In the genomic region with DNA sequence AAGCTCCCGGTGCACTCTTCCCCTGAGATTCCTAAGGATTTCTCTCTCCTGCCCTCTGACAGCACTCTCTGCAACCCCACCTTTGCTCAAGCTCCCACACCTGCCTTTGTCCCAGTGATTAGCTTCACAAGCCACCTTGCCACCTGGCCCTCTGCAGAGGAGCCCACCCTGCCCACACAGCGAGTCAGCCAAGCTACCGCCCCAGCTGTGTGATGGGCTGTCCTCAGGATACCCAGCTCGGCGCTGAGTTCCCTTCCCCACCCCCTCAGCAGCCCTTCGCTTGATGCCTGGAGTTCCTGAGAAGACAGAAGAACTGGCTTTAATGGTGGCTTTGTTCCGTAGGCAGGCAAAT, we compare ENCODE assay signal across 19 cellular contexts.
DNase-seq lines count a peak whose midpoint lies in the region; ATAC-seq and TF ChIP-seq lines count a peak whose summit lies in the region.
"Had no signal": no experiment of that assay in that cellular context is flagged by ENCODE, and none has a peak within 500 bp of the region (broad histone marks: within the 10 kb centered on the region; RNA-seq: fewer than 3 reads in every experiment).

No MANE protein-coding gene starts in this region.

- TF ChIP-seq CTCF in WERI-Rb-1 (IDR thresholded peaks at IDR 0.05; ENCODE audit: low read depth, low read length): no peak
- TF ChIP-seq CTCF in vagina (IDR thresholded peaks at IDR 0.05): no peak
- no peak for TF ChIP-seq CTCF in Calu3 (IDR thresholded peaks at IDR 0.05; ENCODE audit: unreplicated experiment)

- H3K27me3 ChIP-seq in WERI-Rb-1 (ENCODE audit: insufficient read depth, low read depth, severe bottlenecking): no peaks in the 10 kb centered on the region
- no peaks in the 10 kb centered on the region for H3K27me3 ChIP-seq in vagina

- CTCF ChIA-PET in Calu3 (lab: Charles Lee): no interaction called here

- peaks cover 12% of the 10 kb centered on the region for H3K27me3 Mint-ChIP-seq in Calu3 (ENCODE audit: unreplicated experiment)

- no TSS peak for BruUV-seq in Calu3 (replicated peaks; lab: Mats Ljungman, UMichigan)

- intact Hi-C loops in vagina (cut with DNase I): no loop called here
- intact Hi-C loops in Calu3 (cut with micrococcal nuclease; ENCODE audit: unreplicated experiment): no loop called here

- no peak for ATAC-seq in HG03354 (IDR thresholded peaks at IDR 0.05; ENCODE audit: poor library complexity, severe bottlenecking, unreplicated experiment)

- H3K36me3 ChIP-seq in WERI-Rb-1: no peaks in the 10 kb centered on the region
- no peaks in the 10 kb centered on the region for H3K36me3 ChIP-seq in vagina
- H3K36me3 ChIP-seq: HAP-1 had no signal

- H3K36me3 Mint-ChIP-seq in Calu3 (ENCODE audit: insufficient read depth, unreplicated experiment): no peaks in the 10 kb centered on the region
- H3K36me3 Mint-ChIP-seq: CD4-positive, alpha-beta memory T cell had no signal

- no peak for TF ChIP-seq POLR2A in vagina (IDR thresholded peaks at IDR 0.05)

- H3K4me1 Mint-ChIP-seq in Calu3 (ENCODE audit: low read depth, unreplicated experiment): no peaks in the 10 kb centered on the region
- H3K4me1 Mint-ChIP-seq: CD4-positive, alpha-beta memory T cell had no signal

- H3K9me3 Mint-ChIP-seq in Calu3 (ENCODE audit: low read depth, unreplicated experiment): no peaks in the 10 kb centered on the region

- H3K4me3 ChIP-seq in WERI-Rb-1 (ENCODE audit: low read depth, low read length) (no peak overlapping the region), vagina (no peak overlapping the region)
- H3K4me3 ChIP-seq: A549, HAP-1 had no signal

- no peak overlapping the region for H3K27ac ChIP-seq in WERI-Rb-1
- no peak overlapping the region for H3K27ac ChIP-seq in vagina
- H3K27ac ChIP-seq: A549 had no signal

- H3K4me3 Mint-ChIP-seq in Calu3 (ENCODE audit: low read depth, unreplicated experiment): no peak overlapping the region
- H3K4me3 Mint-ChIP-seq: CD4-positive, alpha-beta memory T cell had no signal

- H3K27ac Mint-ChIP-seq in Calu3 (ENCODE audit: unreplicated experiment): no peak overlapping the region

- DNase-seq in NCI-H82 (lab: John Stamatoyannopoulos, UW) (peak; percentile 65), NCI-H82 treated with DMSO at 0.1 percent for 48 hours (lab: John Stamatoyannopoulos, UW; ENCODE audit: unreplicated experiment) (no peak), WERI-Rb-1 (peak; percentile 38), iPS-NIHi11 (ENCODE audit: low spot score) (peak; percentile 46), vagina (ENCODE audit: extremely low spot score in 2 of 2) (peak; percentile 70 to 91), Calu3 (no peak)
- DNase-seq in activated CD4-positive, alpha-beta T cell treated with anti-CD3 and anti-CD28 coated beads, Interleukin-2, amount 50 U/mL, for 1 hour: no peak
- DNase-seq: CD4-positive, alpha-beta memory T cell; DMS79; IMR-90; NCI-H1417 treated with DMSO at 0.1 percent for 48 hours; NCI-H2081; NCI-H345; NCI-H526 treated with DMSO at 0.1 percent for 48 hours; NK-92 treated with Interleukin-12 subunit alpha and Interleukin-12 subunit beta, amount 100 ng/mL, for 24 hours; Right ventricle myocardium superior had no signal

- peaks cover 37% of the 10 kb centered on the region for H3K4me1 ChIP-seq in vagina
- H3K4me1 ChIP-seq: A549, HAP-1 had no signal

- H3K9me3 ChIP-seq in WERI-Rb-1 (ENCODE audit: severe bottlenecking) (no peaks in the 10 kb centered on the region), vagina (no peaks in the 10 kb centered on the region)
- H3K9me3 ChIP-seq: A549, HAP-1 had no signal

Comparison
In these comparisons a context has a peak if more than half of its experiments do, and no peak if none do; other contexts are left out.
1. DNase-seq: peak in NCI-H82 (single experiment), WERI-Rb-1 (single experiment), iPS-NIHi11 (single experiment) and vagina (2 of 2); none in NCI-H82 treated with DMSO at 0.1 percent for 48 hours (single experiment), Calu3 (single experiment) and activated CD4-positive, alpha-beta T cell treated with anti-CD3 and anti-CD28 coated beads, Interleukin-2, amount 50 U/mL, for 1 hour (single experiment).